1 cellular context compared by ENCODE assay signal in genomic region chr1:231065510-231066241, GRCh38.
TF ChIP-seq lines count a peak whose summit lies in the region.

No MANE protein-coding gene starts in this region.

TF ChIP-seq in K562, 482 proteins besides CTCF, POLR2A, EP300 and RAD21 (continued from another document and continues in another):
- 0 out of 2 replicates have a peak, but pooled peaks have one; percentile 32 for TF ChIP-seq HBP1 (CRISPR knock-in tag; IDR thresholded peaks at IDR 0.05)
- peak; percentile 44; the same call in 1 of the 2 replicates for TF ChIP-seq ZNF644 (tag; IDR thresholded peaks at IDR 0.05; ENCODE audit: low read depth)
- no peak for TF ChIP-seq ZNF512 (tag; IDR thresholded peaks at IDR 0.05)
- TF ChIP-seq TEAD2 (tag; IDR thresholded peaks at IDR 0.05) = no peak
- no peak for TF ChIP-seq ZNF184 (CRISPR knock-in tag; IDR thresholded peaks at IDR 0.05)
- TF ChIP-seq PPARD (CRISPR knock-in tag; IDR thresholded peaks at IDR 0.05) = no peak
- TF ChIP-seq PTTG1 (tag; IDR thresholded peaks at IDR 0.05; ENCODE audit: low read depth) = no peak
- 0 out of 4 replicates have a peak, but pooled peaks of 1 of the 2 experiments have one; percentile 32 for TF ChIP-seq UBTF (IDR thresholded peaks at IDR 0.05; ENCODE audit: borderline replicate concordance in 1 of 2, low read depth in 2 of 2, low read length in 2 of 2)
- TF ChIP-seq ZNF507 (tag; conservative IDR thresholded peaks at IDR 0.05) = no peak
- TF ChIP-seq ZNF445 (CRISPR knock-in tag; IDR thresholded peaks at IDR 0.05; ENCODE audit: low read depth) = no peak
- no peak for TF ChIP-seq YBX1 (IDR thresholded peaks at IDR 0.05)
- no peak for TF ChIP-seq COPS2 (conservative IDR thresholded peaks at IDR 0.05)
- no peak for TF ChIP-seq ELF2 (CRISPR knock-in tag; IDR thresholded peaks at IDR 0.05)
- TF ChIP-seq SRSF9 (IDR thresholded peaks at IDR 0.05; ENCODE audit: borderline replicate concordance, low read depth, low read length) = no peak
- TF ChIP-seq SMAD1 (IDR thresholded peaks at IDR 0.05; ENCODE audit: low read depth, low read length, partially characterized antibody) = no peak
- no peak for TF ChIP-seq ZBTB17 (CRISPR knock-in tag; IDR thresholded peaks at IDR 0.05)
- no peak for TF ChIP-seq ATF1 (CRISPR knock-in tag; IDR thresholded peaks at IDR 0.05)
- TF ChIP-seq ATF1 (tag; IDR thresholded peaks at IDR 0.05) = peak; percentile 58
- TF ChIP-seq ZKSCAN1 (IDR thresholded peaks at IDR 0.05; ENCODE audit: low read depth, low read length) = no peak
- peak; percentile 40 for TF ChIP-seq MGA (IDR thresholded peaks at IDR 0.05)
- TF ChIP-seq HNRNPLL (IDR thresholded peaks at IDR 0.05; ENCODE audit: low read depth, low read length, poor library complexity, severe bottlenecking) = no peak
- no peak for TF ChIP-seq MCM7 (IDR thresholded peaks at IDR 0.05)
- TF ChIP-seq CBFA2T2 (conservative IDR thresholded peaks at IDR 0.05) = peak; percentile 88
- 0 out of 6 replicates have a peak, but pooled peaks of 1 of the 3 experiments have one; percentile 23 for TF ChIP-seq ZBTB11 (CRISPR knock-in tag; IDR thresholded peaks at IDR 0.05)
- TF ChIP-seq ATF4 (CRISPR knock-in tag; IDR thresholded peaks at IDR 0.05) = peak; percentile 75
- TF ChIP-seq GTF2A2 (tag; IDR thresholded peaks at IDR 0.05) = no peak
- TF ChIP-seq ZNF165 (CRISPR knock-in tag; IDR thresholded peaks at IDR 0.05; ENCODE audit: borderline replicate concordance) = no peak
- no peak for TF ChIP-seq ZNF134 (CRISPR knock-in tag; conservative IDR thresholded peaks at IDR 0.05)
- TF ChIP-seq PRMT5 (CRISPR knock-in tag; IDR thresholded peaks at IDR 0.05) = no peak
- peak; percentile 69; the same call in 1 of the 2 replicates for TF ChIP-seq HMBOX1 (IDR thresholded peaks at IDR 0.05)
- peak; percentile 54 for TF ChIP-seq CCNT2 (IDR thresholded peaks at IDR 0.05; ENCODE audit: borderline replicate concordance, extremely low read depth, insufficient read length, low read depth, low read length)
- no peak for TF ChIP-seq HNRNPH1 (optimal IDR thresholded peaks at IDR 0.05; ENCODE audit: low read depth, low read length)
- no peak for TF ChIP-seq ZBTB1 (CRISPR knock-in tag; IDR thresholded peaks at IDR 0.05; ENCODE audit: borderline replicate concordance, low read depth)
- TF ChIP-seq SUPT5H (IDR thresholded peaks at IDR 0.05) = no peak
- TF ChIP-seq HMG20B (CRISPR knock-in tag; IDR thresholded peaks at IDR 0.05) = no peak
